ENCODE assay signal across 8 cellular contexts in the genomic region with DNA sequence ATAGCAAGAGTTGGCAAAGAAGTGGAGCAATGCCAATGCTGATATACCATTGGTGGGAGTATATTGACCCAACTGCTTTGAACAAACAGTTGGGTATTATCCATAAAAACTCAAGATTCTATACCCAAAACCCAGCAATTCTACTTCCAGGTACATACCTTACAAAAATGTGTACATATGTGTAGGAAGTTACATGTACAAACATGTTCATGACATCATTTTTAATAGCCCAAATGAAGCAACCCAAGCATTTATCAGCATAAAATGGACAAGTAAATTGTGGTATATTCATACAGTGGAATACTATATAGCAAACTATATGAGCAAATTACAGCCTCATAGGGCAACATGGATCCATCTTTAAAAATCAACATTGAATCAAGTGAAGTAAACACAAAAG.
"Had no signal": no experiment of that assay in that cellular context is flagged by ENCODE, and none has a peak within 500 bp of the region (broad histone marks: within the 10 kb centered on the region; RNA-seq: fewer than 3 reads in every experiment).

No MANE protein-coding gene starts in this region.

- ATAC-seq: HCT116, K562 had no signal

- H3K9me3 ChIP-seq: HAP-1 had no signal

- H3K9ac ChIP-seq: GM23248 had no signal

- H2AFZ ChIP-seq: GM23248 had no signal

- H3K4me3 ChIP-seq: GM23248, HAP-1, K562 had no signal

- H3K4me1 ChIP-seq: HAP-1 had no signal

- DNase-seq: GM23248, GOT3, H7, IMR-90 had no signal

- H3K36me3 ChIP-seq: HAP-1 had no signal

- FAIRE-seq: K562 had no signal

- H3K27ac ChIP-seq: GM23248, HL-60 had no signal
